Comparison of ENCODE assay signal across 20 cellular contexts in the genomic region with DNA sequence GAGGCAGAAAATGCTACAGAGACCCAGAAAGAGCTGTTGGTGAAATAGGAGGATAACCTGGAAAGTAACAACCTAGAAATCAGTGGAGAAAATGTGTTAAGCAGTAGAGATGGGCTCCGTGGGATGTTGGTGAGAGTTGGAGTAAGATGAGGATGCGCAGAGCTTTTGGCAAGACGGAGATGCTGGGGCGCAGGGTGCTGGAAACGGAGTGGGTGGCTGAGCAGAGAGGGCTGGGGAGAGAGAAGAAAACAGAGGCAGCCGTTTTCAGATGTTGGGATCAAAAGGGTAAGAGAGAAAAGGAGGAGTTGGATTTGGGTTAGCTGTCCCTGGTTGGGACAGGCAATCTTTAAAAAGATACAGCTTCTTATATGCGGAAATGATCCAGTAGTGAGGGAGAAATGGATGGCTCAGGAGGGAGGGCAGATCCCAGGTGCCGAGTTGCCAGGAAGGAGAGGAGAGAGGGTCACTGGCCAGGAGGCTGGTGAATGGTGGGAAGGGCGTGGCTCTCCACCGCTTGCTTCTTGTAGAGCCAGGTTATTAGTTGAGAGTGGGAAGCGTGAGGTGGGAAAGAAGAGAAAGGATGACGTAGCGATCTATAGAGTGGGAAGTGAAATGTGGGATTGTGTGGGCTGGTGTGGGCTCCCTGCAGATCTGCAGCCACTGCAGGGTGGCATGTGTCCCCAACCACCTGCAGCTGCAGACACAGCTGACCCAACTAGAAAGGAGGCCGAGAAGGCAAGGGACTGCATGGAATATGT.
"Had no signal": no experiment of that assay in that cellular context is flagged by ENCODE, and none has a peak within 500 bp of the region (broad histone marks: within the 10 kb centered on the region; RNA-seq: fewer than 3 reads in every experiment).

No MANE protein-coding gene starts in this region.

- H3K4me3 Mint-ChIP-seq: activated CD4-positive, alpha-beta memory T cell treated with anti-CD3 and anti-CD28 coated beads for 36 hours; activated CD4-positive, alpha-beta T cell treated with anti-CD3 and anti-CD28 coated beads for 36 hours; activated naive CD4-positive, alpha-beta T cell treated with anti-CD3 and anti-CD28 coated beads for 36 hours; brain; central memory CD8-positive, alpha-beta T cell; stimulated activated effector memory CD8-positive, alpha-beta T cell treated with anti-CD3 and anti-CD28 coated beads, Interleukin-12 subunit alpha, Interleukin-12 subunit beta, amount 100 ng/mL, for 72 hours; T-helper 2 cell treated with Interferon-gamma antibody and Interleukin-4, amounts not matched to agents 5 μg/mL and 100 μg/mL, for 36 hours had no signal

- H3K27ac Mint-ChIP-seq: activated CD4-positive, alpha-beta memory T cell treated with anti-CD3 and anti-CD28 coated beads for 36 hours; activated CD4-positive, alpha-beta T cell treated with anti-CD3 and anti-CD28 coated beads for 36 hours; activated naive CD4-positive, alpha-beta T cell treated with anti-CD3 and anti-CD28 coated beads for 36 hours; activated T-helper 2 cell treated with anti-CD3 and anti-CD28 coated beads, Interferon-gamma antibody, Interleukin-2, Interleukin-4, amounts not matched to agents 10 μg/mL and 5 μg/mL and 100 μg/mL, durations not matched to agents 14 hours and 24 hours and 36 hours; stimulated activated effector memory CD8-positive, alpha-beta T cell treated with anti-CD3 and anti-CD28 coated beads, Interleukin-12 subunit alpha, Interleukin-12 subunit beta, amount 100 ng/mL, for 72 hours; T-helper 2 cell treated with Interferon-gamma antibody and Interleukin-4, amounts not matched to agents 5 μg/mL and 100 μg/mL, for 36 hours had no signal

- H3K27ac ChIP-seq: coronary artery, left lung, pancreas, testis, upper lobe of right lung had no signal

- H3K36me3 Mint-ChIP-seq: activated CD4-positive, alpha-beta memory T cell treated with anti-CD3 and anti-CD28 coated beads for 36 hours; brain; stimulated activated effector memory CD8-positive, alpha-beta T cell treated with anti-CD3 and anti-CD28 coated beads, Interleukin-12 subunit alpha, Interleukin-12 subunit beta, amount 100 ng/mL, for 72 hours had no signal

- DNase-seq: activated CD4-positive, alpha-beta memory T cell treated with anti-CD3 and anti-CD28 coated beads for 36 hours; activated CD4-positive, alpha-beta T cell treated with anti-CD3 and anti-CD28 coated beads for 36 hours; activated naive CD4-positive, alpha-beta T cell treated with anti-CD3 and anti-CD28 coated beads for 36 hours; activated T-cell treated with anti-CD3 and anti-CD28 coated beads, Interleukin-2, amount 50 U/mL, for 1 hour; erythroblast; heart left ventricle; left lung; midbrain; pancreas; stimulated activated CD4-positive, alpha-beta T cell treated with anti-CD3 and anti-CD28 coated beads, Interleukin-4, amount 100 ng/mL, for 24 hours; stomach; testis; upper lobe of right lung had no signal

- H3K9me3 ChIP-seq: heart left ventricle, left lung, pancreas, stomach, testis, upper lobe of right lung had no signal

- ATAC-seq: activated CD4-positive, alpha-beta T cell treated with anti-CD3 and anti-CD28 coated beads for 36 hours; heart left ventricle; left lung; pancreas; sciatic nerve; stimulated activated effector memory CD8-positive, alpha-beta T cell treated with anti-CD3 and anti-CD28 coated beads, Interleukin-12 subunit alpha, Interleukin-12 subunit beta, amount 100 ng/mL, for 72 hours; upper lobe of right lung had no signal

- H3K9me3 Mint-ChIP-seq: activated CD4-positive, alpha-beta memory T cell treated with anti-CD3 and anti-CD28 coated beads for 36 hours; activated naive CD4-positive, alpha-beta T cell treated with anti-CD3 and anti-CD28 coated beads for 36 hours; activated T-helper 2 cell treated with anti-CD3 and anti-CD28 coated beads, Interferon-gamma antibody, Interleukin-2, Interleukin-4, amounts not matched to agents 10 μg/mL and 5 μg/mL and 100 μg/mL, durations not matched to agents 14 hours and 24 hours and 36 hours; central memory CD8-positive, alpha-beta T cell; stimulated activated effector memory CD8-positive, alpha-beta T cell treated with anti-CD3 and anti-CD28 coated beads, Interleukin-12 subunit alpha, Interleukin-12 subunit beta, amount 100 ng/mL, for 72 hours; T-helper 2 cell treated with Interferon-gamma antibody and Interleukin-4, amounts not matched to agents 5 μg/mL and 100 μg/mL, for 36 hours had no signal

- H3K4me1 Mint-ChIP-seq: central memory CD8-positive, alpha-beta T cell had no signal

- H3K36me3 ChIP-seq: heart left ventricle, left lung, pancreas, stomach, upper lobe of right lung had no signal

- H3K27me3 ChIP-seq: heart left ventricle, left lung, pancreas, stomach, testis, upper lobe of right lung had no signal

- H3K4me3 ChIP-seq: coronary artery, heart left ventricle, left lung, pancreas, stomach, testis, upper lobe of right lung had no signal
